Comparison of ENCODE assay signal across 8 cellular contexts in the genomic region with DNA sequence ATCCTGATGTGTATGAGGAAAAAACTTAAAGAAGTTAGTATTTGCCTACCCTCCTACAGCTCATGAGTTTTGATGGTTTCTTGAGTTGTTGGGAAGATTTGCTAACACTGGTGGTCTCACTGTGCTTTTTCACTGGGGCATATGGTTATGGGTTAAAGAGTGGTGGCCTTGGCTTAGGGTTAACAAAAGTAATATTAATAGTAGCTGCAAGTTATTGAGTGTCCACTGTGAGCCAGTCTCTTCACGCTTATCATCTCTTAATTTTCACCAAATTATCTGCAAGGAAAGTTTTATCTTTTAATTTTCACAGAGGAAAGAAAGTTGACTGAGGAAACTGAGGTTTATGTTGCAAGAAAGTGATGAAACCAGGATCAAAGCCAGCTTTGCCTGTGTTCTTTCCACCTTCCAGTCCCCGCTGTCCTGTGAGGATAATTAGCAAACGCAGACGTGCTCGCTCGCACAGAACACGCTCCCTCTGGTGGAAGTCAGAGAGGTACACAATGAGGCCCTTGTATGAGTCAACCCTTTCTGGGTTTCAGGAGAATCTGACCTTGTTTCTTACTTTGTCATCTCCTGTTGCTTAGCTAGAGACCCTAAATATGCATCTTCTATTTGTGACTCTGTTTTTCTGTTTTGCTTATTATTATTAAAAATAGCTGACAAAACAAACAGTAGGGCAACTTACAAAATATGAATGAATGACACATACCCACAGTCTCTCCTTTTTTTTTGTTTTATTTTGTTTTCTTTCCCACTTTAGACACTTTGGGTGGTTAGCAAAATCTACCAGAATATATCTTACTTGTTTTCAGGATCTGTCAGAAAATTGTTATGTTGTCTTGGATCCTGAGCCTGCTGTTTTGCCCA.
DNase-seq lines count a peak whose midpoint lies in the region; ATAC-seq and TF ChIP-seq lines count a peak whose summit lies in the region.

No MANE protein-coding gene starts in this region.

- H3K9me3 ChIP-seq in RWPE2 (ENCODE audit: severe bottlenecking): no peaks in the 10 kb centered on the region
- H3K9me3 ChIP-seq in prostate gland: no peaks in the 10 kb centered on the region

- intact Hi-C loops in prostate gland (cut with DNase I): loop anchor here (10.0 kb wide), 4 partner anchors 329 to 1639 kb away; a partner anchor contains a TSS

- H3K4me3 ChIP-seq in RWPE2 (ENCODE audit: severe bottlenecking): no peak overlapping the region
- H3K4me3 ChIP-seq in prostate gland: no peak overlapping the region

- no peak for TF ChIP-seq POLR2A in prostate gland (IDR thresholded peaks at IDR 0.05)

- TF ChIP-seq CTCF in RWPE2 (IDR thresholded peaks at IDR 0.05; ENCODE audit: poor library complexity, severe bottlenecking) (peak; percentile 88), prostate gland (IDR thresholded peaks at IDR 0.05) (peak; percentile 26 to 49 (median 40))

- H3K4me1 ChIP-seq in RWPE2 (ENCODE audit: insufficient read depth, poor library complexity, severe bottlenecking) (peaks cover 6% of the 10 kb centered on the region), prostate gland (replicated peaks) (no peaks in the 10 kb centered on the region)

- 23% methylated on average over 7 of the region's 7 CpGs for WGBS in prostate gland

- no peaks in the 10 kb centered on the region for H3K36me3 ChIP-seq in RWPE2 (ENCODE audit: low read depth)
- H3K36me3 ChIP-seq in prostate gland: no peaks in the 10 kb centered on the region

- no peak overlapping the region for H3K27ac ChIP-seq in RWPE2 (ENCODE audit: poor library complexity, severe bottlenecking)
- no peak overlapping the region for H3K27ac ChIP-seq in prostate gland

- no peaks in the 10 kb centered on the region for H3K27me3 ChIP-seq in RWPE2 (ENCODE audit: insufficient read depth, poor library complexity, severe bottlenecking)
- H3K27me3 ChIP-seq in prostate gland (replicated peaks; ENCODE audit: insufficient read depth): no peaks in the 10 kb centered on the region

- DNase-seq in EH (ENCODE audit: low read depth): peak; percentile 77
- DNase-seq in HuH-7 (ENCODE audit: low spot score): peak; percentile 27
- DNase-seq in RWPE2 (ENCODE audit: low spot score): peak; percentile 60
- peak; percentile 23 for DNase-seq in activated gamma-delta T cell treated with anti-CD3 and anti-CD28 coated beads, Interleukin-2, amount 50 U/mL, for 16 hours (ENCODE audit: low read depth)
- peak; percentile 40 for DNase-seq in globus pallidus (ENCODE audit: low spot score)
- DNase-seq in prostate gland (ENCODE audit: low spot score): peak; percentile 48
- no peak for DNase-seq in mesenteric fat pad (ENCODE audit: low spot score)

- ATAC-seq in GM21528 (IDR thresholded peaks at IDR 0.05; ENCODE audit: low FRiP score, unreplicated experiment) (peak; percentile 87), RWPE2 (ENCODE audit: low read depth) (peak; percentile 94)
